Comparison of ENCODE assay signal across 14 cellular contexts in the genomic region with DNA sequence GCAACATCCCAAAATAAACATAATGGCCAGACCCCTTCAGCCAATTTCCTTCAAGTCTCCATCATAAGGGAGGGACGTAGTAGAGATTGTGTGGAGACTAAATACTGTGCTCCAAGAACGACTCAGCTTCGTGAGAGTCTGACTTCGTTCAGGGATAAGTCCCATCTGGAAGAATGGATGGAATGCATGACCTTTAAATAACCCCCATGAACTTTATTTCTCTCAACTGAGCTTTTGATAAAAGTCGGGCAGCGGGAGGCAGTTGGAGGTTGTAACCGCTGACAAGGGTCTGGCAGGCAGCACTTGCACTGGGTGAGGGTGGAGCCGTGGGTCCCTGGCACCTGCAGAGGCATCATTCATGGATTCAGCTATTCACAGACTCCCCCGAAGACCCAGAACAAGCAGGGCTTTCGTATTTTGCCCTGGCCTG.
DNase-seq lines count a peak whose midpoint lies in the region; ATAC-seq and TF ChIP-seq lines count a peak whose summit lies in the region.
"Had no signal": no experiment of that assay in that cellular context is flagged by ENCODE, and none has a peak within 500 bp of the region (broad histone marks: within the 10 kb centered on the region; RNA-seq: fewer than 3 reads in every experiment).

No MANE protein-coding gene starts in this region.

- 21 to 34% methylated on average over 10 of the region's 10 CpGs for WGBS in heart right ventricle, 2 donors

- H3K9me3 ChIP-seq in Caco-2 = no peaks in the 10 kb centered on the region
- H3K9me3 ChIP-seq in ascending aorta = no peaks in the 10 kb centered on the region
- no peaks in the 10 kb centered on the region for H3K9me3 ChIP-seq in heart right ventricle
- no peaks in the 10 kb centered on the region for H3K9me3 ChIP-seq in mucosa of descending colon

- H3K36me3 Mint-ChIP-seq in Caco-2 (ENCODE audit: insufficient read depth, unreplicated experiment) = peaks cover 11% of the 10 kb centered on the region

- no peak overlapping the region for H3K27ac Mint-ChIP-seq in Caco-2 (ENCODE audit: unreplicated experiment)
- H3K27ac Mint-ChIP-seq: T-helper 17 cell had no signal

- H3K27me3 ChIP-seq in Caco-2 (replicated peaks; ENCODE audit: control insufficient read depth, insufficient read depth, low read length) (no peaks in the 10 kb centered on the region; the same call in 1 of the 2 replicates), ascending aorta (no peaks in the 10 kb centered on the region), heart right ventricle (no peaks in the 10 kb centered on the region)
- H3K27me3 ChIP-seq: dorsolateral prefrontal cortex had no signal

- H3K27me3 Mint-ChIP-seq in Caco-2 (ENCODE audit: insufficient read depth, unreplicated experiment) = no peaks in the 10 kb centered on the region

- no peak overlapping the region for H3K4me3 ChIP-seq in Caco-2 (ENCODE audit: low read depth, low read length)
- H3K4me3 ChIP-seq in ascending aorta = no peak overlapping the region
- no peak overlapping the region for H3K4me3 ChIP-seq in heart right ventricle
- H3K4me3 ChIP-seq in retinal pigment epithelial cell (ENCODE audit: low read length) = no peak overlapping the region
- H3K4me3 ChIP-seq in mucosa of descending colon = no peak overlapping the region
- H3K4me3 ChIP-seq: dorsolateral prefrontal cortex had no signal

- TF ChIP-seq CTCF in Caco-2 (IDR thresholded peaks at IDR 0.05; ENCODE audit: insufficient read depth in 1 of 2, low read depth in 1 of 2, low read length in 1 of 2, severe bottlenecking in 1 of 2, unreplicated experiment in 1 of 2) (no peak), ascending aorta (IDR thresholded peaks at IDR 0.05) (no peak), heart right ventricle (IDR thresholded peaks at IDR 0.05) (no peak), retinal pigment epithelial cell (conservative IDR thresholded peaks at IDR 0.05; ENCODE audit: low read depth, low read length) (no peak), mucosa of descending colon (IDR thresholded peaks at IDR 0.05) (no peak)

- H3K4me1 ChIP-seq in Caco-2 (peaks cover 34% of the 10 kb centered on the region), ascending aorta (peaks cover 18 to 25% of the 10 kb centered on the region in 2 donors), heart right ventricle (peaks cover 4 to 84% (median 68%) of the 10 kb centered on the region in 9 donors), mucosa of descending colon (ENCODE audit: low read depth) (peaks cover 12% of the 10 kb centered on the region)

- no peak overlapping the region for H3K4me3 Mint-ChIP-seq in Caco-2 (ENCODE audit: unreplicated experiment)
- H3K4me3 Mint-ChIP-seq: T-helper 17 cell had no signal

- no TSS peak for BruUV-seq in Caco-2 (replicated peaks; lab: Mats Ljungman, UMichigan)

- DNase-seq in Caco-2 (peak; percentile 36 to 64), ascending aorta (ENCODE audit: low spot score in 2 of 2) (no peak), heart right ventricle (peak; percentile 32 to 37), retinal pigment epithelial cell (ENCODE audit: low read depth) (peak; percentile 97), mucosa of descending colon (no peak), germinal center (ENCODE audit: low spot score) (no peak)
- no peak for DNase-seq in activated naive CD4-positive, alpha-beta T cell (lab: John Stamatoyannopoulos, UW)
- DNase-seq: activated CD8-positive, alpha-beta memory T cell treated with anti-CD3 and anti-CD28 coated beads, Interleukin-2, amount 50 U/mL, for 4 hours; dorsolateral prefrontal cortex; islet precursor cell; NCI-H510A; stimulated activated CD4-positive, alpha-beta T cell treated with anti-CD3 and anti-CD28 coated beads, Interleukin-15, amount 100 ng/mL, for 24 hours; T-helper 17 cell had no signal

- ATAC-seq in heart right ventricle (peak; percentile 20 to 68 (median 42)), HG03139 (IDR thresholded peaks at IDR 0.05; ENCODE audit: unreplicated experiment) (no peak), mucosa of descending colon (no peak)
- ATAC-seq: T-helper 17 cell had no signal

- peaks cover 48% of the 10 kb centered on the region for H3K4me1 Mint-ChIP-seq in Caco-2 (ENCODE audit: low read depth, unreplicated experiment)

- peak overlapping the region; percentile 70 to 75 for H3K27ac ChIP-seq in ascending aorta
- peak overlapping the region in 9 of 10 donors; percentile 2 to 90 (median 55) for H3K27ac ChIP-seq in heart right ventricle

- POLR2A ChIA-PET in Caco-2 (lab: Charles Lee) = interaction anchor here (0.7 to 1.0 kb wide), 3 partner anchors 22 to 117 kb away, joined by 4 to 13 read pairs (median 4); no protein-coding TSS in a partner anchor

- H3K36me3 ChIP-seq in Caco-2 (ENCODE audit: control insufficient read depth, insufficient read depth, low read length) (no peaks in the 10 kb centered on the region), ascending aorta (no peaks in the 10 kb centered on the region), heart right ventricle (no peaks in the 10 kb centered on the region), mucosa of descending colon (ENCODE audit: low read depth) (no peaks in the 10 kb centered on the region)

- CTCF ChIA-PET in Caco-2 (lab: Charles Lee) = interaction anchor here (0.6 to 1.1 kb wide), 3 partner anchors 22 to 291 kb away, joined by 3 to 4 read pairs (median 3); no protein-coding TSS in a partner anchor

- intact Hi-C loops in Caco-2 (cut with micrococcal nuclease; ENCODE audit: unreplicated experiment) = loop anchor here (5.0 kb wide), 2 partner anchors 68 to 283 kb away; no protein-coding TSS in a partner anchor
- intact Hi-C loops in ascending aorta (cut with DNase I) = no loop called here
- intact Hi-C loops in heart right ventricle (cut with DNase I) = loop anchor here in 2 of 10 donors (5.0 to 10.0 kb wide), 2 partner anchors 86 to 133 kb away; no protein-coding TSS in a partner anchor
- intact Hi-C loops in mucosa of descending colon (cut with DNase I, micrococcal nuclease) = no loop called here

- peaks cover 14% of the 10 kb centered on the region for H3K9me3 Mint-ChIP-seq in Caco-2 (ENCODE audit: unreplicated experiment)

Comparison
In these comparisons a context has a peak if more than half of its experiments do, and no peak if none do; other contexts are left out.
1. DNase-seq: peak in Caco-2 (2 of 2), heart right ventricle (2 of 2) and retinal pigment epithelial cell (single experiment); none in ascending aorta (0 of 2), mucosa of descending colon (0 of 3), activated naive CD4-positive, alpha-beta T cell (0 of 4) and germinal center (single experiment).
2. ATAC-seq: peak in heart right ventricle (8 of 8); none in HG03139 (single experiment) and mucosa of descending colon (single experiment).